In genomic region chr1:229888157-229888556, GRCh38 we compare ENCODE assay signal across 13 cellular contexts.
DNase-seq lines count a peak whose midpoint lies in the region; ATAC-seq and TF ChIP-seq lines count a peak whose summit lies in the region.
"Had no signal": no experiment of that assay in that cellular context is flagged by ENCODE, and none has a peak within 500 bp of the region (broad histone marks: within the 10 kb centered on the region; RNA-seq: fewer than 3 reads in every experiment).

No MANE protein-coding gene starts in this region.

- no peaks in the 10 kb centered on the region for H3K27me3 ChIP-seq in gastroesophageal sphincter
- H3K27me3 ChIP-seq in skeletal muscle tissue (ENCODE audit: control insufficient read depth in 3 of 3, insufficient read depth in 3 of 3, low read length in 3 of 3) = no peaks in the 10 kb centered on the region

- no peak for TF ChIP-seq EP300 in gastroesophageal sphincter (IDR thresholded peaks at IDR 0.05)

- TF ChIP-seq CTCF in C4-2B (conservative IDR thresholded peaks at IDR 0.05) (no peak), gastroesophageal sphincter (IDR thresholded peaks at IDR 0.05) (no peak)

- no peak for TF ChIP-seq POLR2A in gastroesophageal sphincter (IDR thresholded peaks at IDR 0.05)

- DNase-seq in M059J (ENCODE audit: low read depth) (peak; percentile 20), medulla oblongata (ENCODE audit: extremely low spot score) (no peak), C1 segment of cervical spinal cord (lab: John Stamatoyannopoulos, UW) (no peak), KG1 (lab: John Stamatoyannopoulos, UW) (no peak)
- DNase-seq: Calu3; CD4-positive, alpha-beta T cell; DMS53; NCI-H1436 treated with DMSO at 0.1 percent for 48 hours; NCI-H2029 treated with DMSO at 0.1 percent for 48 hours; NCI-H748 treated with DMSO at 0.1 percent for 48 hours had no signal

- H3K36me3 ChIP-seq in gastroesophageal sphincter = no peaks in the 10 kb centered on the region
- H3K36me3 ChIP-seq in skeletal muscle tissue (ENCODE audit: control insufficient read depth in 3 of 3, insufficient read depth in 3 of 3, low read length in 3 of 3) = no peaks in the 10 kb centered on the region

- peak overlapping the region; percentile 74; the same call in 1 of the 2 replicates for H3K27ac ChIP-seq in C4-2B
- H3K27ac ChIP-seq in gastroesophageal sphincter = peak overlapping the region; percentile 77 to 98 (median 84)
- H3K27ac ChIP-seq in skeletal muscle tissue (ENCODE audit: low read depth, low read length) = peak overlapping the region; percentile 90

- H3K4me3 ChIP-seq in gastroesophageal sphincter (no peak overlapping the region), skeletal muscle tissue (ENCODE audit: low read length in 3 of 3) (no peak overlapping the region)

- 69 to 94% methylated on average over 2 of the region's 2 CpGs for WGBS in gastroesophageal sphincter (ENCODE audit: low coverage in 1 of 2), 2 donors

- H3K4me1 ChIP-seq in gastroesophageal sphincter = peaks cover 0 to 45% (median 7%) of the 10 kb centered on the region in 3 donors
- peaks cover 35 to 49% (median 36%) of the 10 kb centered on the region in 3 donors for H3K4me1 ChIP-seq in skeletal muscle tissue (ENCODE audit: control insufficient read depth in 3 of 3, insufficient read depth in 3 of 3, low read length in 3 of 3)

- ATAC-seq in gastroesophageal sphincter = no peak

- H3K9me3 ChIP-seq in gastroesophageal sphincter (no peaks in the 10 kb centered on the region), skeletal muscle tissue (ENCODE audit: control insufficient read depth in 3 of 3, low read length in 3 of 3) (no peaks in the 10 kb centered on the region)

- H3K9ac ChIP-seq in skeletal muscle tissue (ENCODE audit: low read depth in 1 of 3, low read length in 3 of 3) = peak overlapping the region in 1 of 3 donors; percentile 48
